In genomic region chr3:196081834-196082470, GRCh38 we compare ENCODE assay signal across 8 cellular contexts. TPM values are rescaled to one million over a fixed set of nuclear protein-coding genes. Genes with fewer than 3 reads are reported as not detected.
DNase-seq lines count a peak whose midpoint lies in the region; ATAC-seq and TF ChIP-seq lines count a peak whose summit lies in the region.

Gene TFRC, minus strand, starts transcription at chr3:196082090. Its CDS starts 4,991 bp downstream, at chr3:196077099.

- DNase-seq in NCI-H187 (lab: John Stamatoyannopoulos, UW) (peak; percentile 93 to 94), T-helper 17 cell (peak; percentile 94 to 99 (median 94)), amygdala (lab: John Stamatoyannopoulos, UW) (peak in 55 of 56 donors; percentile 56 to 97 (median 88)), left ventricle myocardium inferior (peak; percentile 96), prostate gland (ENCODE audit: low spot score) (peak; percentile 93), ureter (ENCODE audit: low spot score) (peak; percentile 96)

- H3K9me3 ChIP-seq in T-helper 17 cell (ENCODE audit: control insufficient read depth, low read length, poor library complexity, severe bottlenecking) (no peaks in the 10 kb centered on the region), left ventricle myocardium inferior (replicated peaks) (no peaks in the 10 kb centered on the region), prostate gland (no peaks in the 10 kb centered on the region)

- H3K27me3 ChIP-seq in left ventricle myocardium inferior (ENCODE audit: low read depth) (no peaks in the 10 kb centered on the region), prostate gland (replicated peaks; ENCODE audit: insufficient read depth) (no peaks in the 10 kb centered on the region)

- TF ChIP-seq CTCF in left ventricle myocardium inferior (IDR thresholded peaks at IDR 0.05; ENCODE audit: borderline replicate concordance) (no peak), prostate gland (IDR thresholded peaks at IDR 0.05) (peak in 1 of 4 experiments; percentile 23)

- H3K4me3 ChIP-seq in left ventricle myocardium inferior = peak within 1 kb of the TSS; percentile 97
- peak within 1 kb of the TSS; percentile 58 to 92 for H3K4me3 ChIP-seq in prostate gland

- H3K27ac Mint-ChIP-seq in T-helper 17 cell = peak within 1 kb of the TSS; percentile 92

- H3K36me3 ChIP-seq in left ventricle myocardium inferior = peaks cover under 1% of the 10 kb centered on the region
- no peaks in the 10 kb centered on the region for H3K36me3 ChIP-seq in prostate gland

- no peaks in the 10 kb centered on the region for H3K27me3 Mint-ChIP-seq in T-helper 17 cell

- peaks cover 40% of the 10 kb centered on the region for H3K4me1 Mint-ChIP-seq in T-helper 17 cell

- H3K4me1 ChIP-seq in left ventricle myocardium inferior (peaks cover 44% of the 10 kb centered on the region), prostate gland (replicated peaks) (no peaks in the 10 kb centered on the region)

- 0% methylated on average over 11 of the region's 66 CpGs for WGBS in prostate gland

- H3K36me3 Mint-ChIP-seq in T-helper 17 cell (ENCODE audit: low read depth) = peaks cover 3% of the 10 kb centered on the region

- peak within 1 kb of the TSS; percentile 96 for H3K4me3 Mint-ChIP-seq in T-helper 17 cell

- TF ChIP-seq POLR2A in prostate gland (IDR thresholded peaks at IDR 0.05) = peak; percentile 93

- ATAC-seq in GM18499 (IDR thresholded peaks at IDR 0.05; ENCODE audit: insufficient read depth, unreplicated experiment) = peak; percentile 79
- ATAC-seq in HG02938 (IDR thresholded peaks at IDR 0.05; ENCODE audit: unreplicated experiment) = peak; percentile 83
- ATAC-seq in T-helper 17 cell = peak; percentile 91

- intact Hi-C loops in left ventricle myocardium inferior (cut with micrococcal nuclease) (no loop called here), prostate gland (cut with DNase I) (no loop called here)

- H3K27ac ChIP-seq in left ventricle myocardium inferior (replicated peaks) (peak within 1 kb of the TSS; percentile 98), prostate gland (peak within 1 kb of the TSS; percentile 87 to 92)

RNA-seq across cellular contexts. Expression of gene TFRC, which starts in this region (rescaled TPM):
- total RNA-seq in T-helper 17 cell = 100 to 1,000 TPM; 218 to 221 TPM
- total RNA-seq in left ventricle myocardium inferior = 76.4 TPM
- total RNA-seq in prostate gland = 10 to 100 TPM; 33.8 to 68.1 TPM
- total RNA-seq in ureter = 89.1 TPM

Comparison
In these comparisons a context has a peak if more than half of its experiments do, and no peak if none do; other contexts are left out.
1. Peak in every context shown above with its lines: DNase-seq, ATAC-seq, H3K4me3 ChIP-seq and H3K27ac ChIP-seq.